Comparison of ENCODE assay signal across 24 cellular contexts in the genomic region with DNA sequence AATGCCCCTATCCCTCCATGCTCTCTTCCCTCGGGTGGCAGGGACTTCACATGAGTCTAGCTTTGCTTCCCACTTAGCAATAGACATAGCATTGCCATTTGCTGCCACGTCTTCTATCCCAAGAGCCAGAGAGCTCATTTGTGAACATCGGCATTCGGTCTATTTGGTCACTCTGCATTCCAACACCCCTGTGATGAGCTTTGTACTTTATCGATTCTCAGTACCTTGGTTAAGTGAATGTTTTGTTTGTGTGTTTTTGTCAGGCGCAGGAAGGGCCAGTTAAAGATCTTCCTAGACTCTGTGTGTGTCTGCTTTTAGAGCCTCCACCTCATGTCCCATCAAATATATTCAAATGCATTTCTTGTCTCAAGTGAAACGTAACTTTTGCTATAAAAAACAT.
"Had no signal": no experiment of that assay in that cellular context is flagged by ENCODE, and none has a peak within 500 bp of the region (broad histone marks: within the 10 kb centered on the region; RNA-seq: fewer than 3 reads in every experiment).

No MANE protein-coding gene starts in this region.

- H3K4me1 Mint-ChIP-seq: immature natural killer cell; mesothelial cell of epicardium; naive thymus-derived CD8-positive, alpha-beta T cell; nephron progenitor cell; stimulated activated effector memory CD8-positive, alpha-beta T cell treated with anti-CD3 and anti-CD28 coated beads, Interleukin-12 subunit alpha, Interleukin-12 subunit beta, amount 100 ng/mL, for 72 hours had no signal

- H3K36me3 Mint-ChIP-seq: immature natural killer cell; mesothelial cell of epicardium; naive thymus-derived CD8-positive, alpha-beta T cell; stimulated activated effector memory CD8-positive, alpha-beta T cell treated with anti-CD3 and anti-CD28 coated beads, Interleukin-12 subunit alpha, Interleukin-12 subunit beta, amount 100 ng/mL, for 72 hours had no signal

- H3K27ac ChIP-seq: prostate gland, right atrium auricular region, sigmoid colon, stomach, thyroid gland, vagina had no signal

- H3K36me3 ChIP-seq: prostate gland, right atrium auricular region, sigmoid colon, stomach, thyroid gland, vagina had no signal

- H3K27me3 ChIP-seq: right atrium auricular region, sigmoid colon, stomach, thyroid gland, vagina had no signal

- DNase-seq: cortex of kidney; effector memory CD8-positive, alpha-beta T cell; erythroblast; hypothalamus; immature natural killer cell; islet precursor cell; kidney glomerular epithelial cell; left colon; mesenchymal stem cell; naive thymus-derived CD8-positive, alpha-beta T cell; nephron progenitor cell; nucleus accumbens; sigmoid colon; stimulated activated CD4-positive, alpha-beta T cell treated with anti-CD3 and anti-CD28 coated beads, Interleukin-2, amount 100 ng/mL, for 24 hours; stimulated activated CD4-positive, alpha-beta T cell treated with anti-CD3 and anti-CD28 coated beads, Interleukin-4, amount 100 ng/mL, for 24 hours; stimulated activated naive CD4-positive, alpha-beta T cell treated with Interleukin-2 at 50 U/mL for 16 hours; stomach; thyroid gland; trophoblast cell had no signal

- H3K27ac Mint-ChIP-seq: effector memory CD8-positive, alpha-beta T cell; immature natural killer cell; mesothelial cell of epicardium; naive thymus-derived CD8-positive, alpha-beta T cell; nephron progenitor cell; stimulated activated effector memory CD8-positive, alpha-beta T cell treated with anti-CD3 and anti-CD28 coated beads, Interleukin-12 subunit alpha, Interleukin-12 subunit beta, amount 100 ng/mL, for 72 hours had no signal

- ATAC-seq: effector memory CD8-positive, alpha-beta T cell; left colon; naive thymus-derived CD8-positive, alpha-beta T cell had no signal

- H3K4me1 ChIP-seq: prostate gland, right atrium auricular region, sigmoid colon, stomach, thyroid gland, vagina had no signal

- H3K4me3 ChIP-seq: prostate gland, right atrium auricular region, sigmoid colon, stomach, thyroid gland, vagina had no signal

- H3K9me3 Mint-ChIP-seq: mesothelial cell of epicardium; nephron progenitor cell; stimulated activated effector memory CD8-positive, alpha-beta T cell treated with anti-CD3 and anti-CD28 coated beads, Interleukin-12 subunit alpha, Interleukin-12 subunit beta, amount 100 ng/mL, for 72 hours had no signal

- H3K4me3 Mint-ChIP-seq: effector memory CD8-positive, alpha-beta T cell; immature natural killer cell; mesothelial cell of epicardium; naive thymus-derived CD8-positive, alpha-beta T cell; nephron progenitor cell; stimulated activated effector memory CD8-positive, alpha-beta T cell treated with anti-CD3 and anti-CD28 coated beads, Interleukin-12 subunit alpha, Interleukin-12 subunit beta, amount 100 ng/mL, for 72 hours had no signal
